ENCODE assay signal across 10 cellular contexts in genomic region chr14:76497550-76498484, GRCh38.
DNase-seq lines count a peak whose midpoint lies in the region; ATAC-seq lines count a peak whose summit lies in the region.
"Had no signal": no experiment of that assay in that cellular context is flagged by ENCODE, and none has a peak within 500 bp of the region (broad histone marks: within the 10 kb centered on the region; RNA-seq: fewer than 3 reads in every experiment).

No MANE protein-coding gene starts in this region.

- no peaks in the 10 kb centered on the region for H3K9me3 Mint-ChIP-seq in T-cell

- ATAC-seq in T-cell (replicated peaks in 1 of 4): no peak
- ATAC-seq in GM21423 (IDR thresholded peaks at IDR 0.05; ENCODE audit: unreplicated experiment): no peak

- DNase-seq in NCI-H82 (lab: John Stamatoyannopoulos, UW) (peak; percentile 55), NCI-H82 treated with DMSO at 0.1 percent for 48 hours (lab: John Stamatoyannopoulos, UW; ENCODE audit: unreplicated experiment) (no peak), HuH-7 (ENCODE audit: low spot score) (peak; percentile 35), SK-N-DZ (ENCODE audit: low spot score) (peak; percentile 48), posterior vena cava (ENCODE audit: low spot score) (peak; percentile 63), T-cell (no peak), NK-92 (lab: John Stamatoyannopoulos, UW; ENCODE audit: unreplicated experiment) (no peak)
- DNase-seq: esophagus squamous epithelium, NCI-H526 treated with DMSO at 0.1 percent for 48 hours had no signal

- no peaks in the 10 kb centered on the region for H3K4me1 Mint-ChIP-seq in T-cell

- no peaks in the 10 kb centered on the region for H3K36me3 Mint-ChIP-seq in T-cell

- POLR2A ChIA-PET in T-cell (lab: Charles Lee): no interaction called here

- no peak overlapping the region for H3K4me3 Mint-ChIP-seq in T-cell

- peaks cover 3 to 7% of the 10 kb centered on the region in 2 donors for H3K27me3 Mint-ChIP-seq in T-cell

- CTCF ChIA-PET in T-cell (lab: Charles Lee): no interaction called here

- intact Hi-C loops in posterior vena cava (cut with DNase I): no loop called here

- H3K27ac Mint-ChIP-seq in T-cell: no peak overlapping the region

Comparison
In these comparisons a context has a peak if more than half of its experiments do, and no peak if none do; other contexts are left out.
1. DNase-seq: peak in NCI-H82 (single experiment), HuH-7 (single experiment), SK-N-DZ (single experiment) and posterior vena cava (single experiment); none in NCI-H82 treated with DMSO at 0.1 percent for 48 hours (single experiment), T-cell (0 of 34) and NK-92 (single experiment).